ENCODE assay signal across 1 cellular context in genomic region chr7:87933953-87934698, GRCh38.
TF ChIP-seq lines count a peak whose summit lies in the region.

ADAM22 (plus strand) TSS chr7:87934251; CDS start chr7:87934466, 215 bp downstream.

TF ChIP-seq in HepG2, 621 proteins besides CTCF, POLR2A, EP300 and RAD21 (continued from another document and continues in another):
- TF ChIP-seq EEA1 (CRISPR knock-in tag; IDR thresholded peaks at IDR 0.05; ENCODE audit: borderline replicate concordance) (no peak), JUND (CRISPR knock-in tag; IDR thresholded peaks at IDR 0.05) (no peak; the same call in 1 of the 2 replicates), TFDP1 (CRISPR knock-in tag; IDR thresholded peaks at IDR 0.05; ENCODE audit: borderline replicate concordance) (peak; percentile 78), ATF7-NPFF (CRISPR knock-in tag; IDR thresholded peaks at IDR 0.05; ENCODE audit: low read depth) (peak; percentile 83), KMT2A (CRISPR knock-in tag; IDR thresholded peaks at IDR 0.05) (peak; percentile 87; the same call in 1 of the 2 replicates), RXRA (CRISPR knock-in tag; IDR thresholded peaks at IDR 0.05) (no peak), ZBED4 (CRISPR knock-in tag; IDR thresholded peaks at IDR 0.05; ENCODE audit: borderline replicate concordance) (no peak), ZHX2 (IDR thresholded peaks at IDR 0.05; ENCODE audit: low read depth) (no peak), ZHX2 (CRISPR knock-in tag; IDR thresholded peaks at IDR 0.05; ENCODE audit: borderline replicate concordance) (no peak), MZF1 (CRISPR knock-in tag; IDR thresholded peaks at IDR 0.05; ENCODE audit: borderline replicate concordance) (no peak), KDM1A (CRISPR knock-in tag; IDR thresholded peaks at IDR 0.05) (no peak; the same call in 1 of the 2 replicates), KDM5A (IDR thresholded peaks at IDR 0.05; ENCODE audit: borderline replicate concordance, low read length) (no peak), ZNF256 (CRISPR knock-in tag; conservative IDR thresholded peaks at IDR 0.05) (no peak), ATRX (CRISPR knock-in tag; IDR thresholded peaks at IDR 0.05; ENCODE audit: borderline replicate concordance) (no peak), SP4 (CRISPR knock-in tag; IDR thresholded peaks at IDR 0.05) (peak; percentile 58; the same call in 1 of the 2 replicates), TBL1XR1 (IDR thresholded peaks at IDR 0.05; ENCODE audit: borderline replicate concordance, low read length, partially characterized antibody) (no peak), HDAC2 (CRISPR knock-in tag; IDR thresholded peaks at IDR 0.05) (no peak; the same call in 1 of the 2 replicates), NCOA5 (CRISPR knock-in tag; IDR thresholded peaks at IDR 0.05) (no peak), ZFP36L1 (CRISPR knock-in tag; IDR thresholded peaks at IDR 0.05) (0 out of 2 replicates have a peak, but pooled peaks have one; percentile 73), PBX2 (CRISPR knock-in tag; IDR thresholded peaks at IDR 0.05) (no peak), ZNF414 (CRISPR knock-in tag; IDR thresholded peaks at IDR 0.05) (peak; percentile 87; the same call in 1 of the 2 replicates), ZNF775 (CRISPR knock-in tag; IDR thresholded peaks at IDR 0.05; ENCODE audit: borderline replicate concordance) (no peak), CBFB (CRISPR knock-in tag; IDR thresholded peaks at IDR 0.05) (peak; percentile 55; the same call in 1 of the 2 replicates), ZBTB38 (CRISPR knock-in tag; IDR thresholded peaks at IDR 0.05) (peak; percentile 39; the same call in 1 of the 2 replicates), NFE2 (CRISPR knock-in tag; IDR thresholded peaks at IDR 0.05) (no peak), ARID5B (CRISPR knock-in tag; IDR thresholded peaks at IDR 0.05) (peak; percentile 63), ASH2L (IDR thresholded peaks at IDR 0.05; ENCODE audit: insufficient read length, low read depth, low read length) (peak; percentile 65), ZNF24 (IDR thresholded peaks at IDR 0.05) (no peak), ZNF34 (CRISPR knock-in tag; IDR thresholded peaks at IDR 0.05; ENCODE audit: borderline replicate concordance) (no peak), SETDB1 (CRISPR knock-in tag; IDR thresholded peaks at IDR 0.05; ENCODE audit: borderline replicate concordance) (no peak), SRSF9 (IDR thresholded peaks at IDR 0.05; ENCODE audit: borderline replicate concordance, insufficient read depth, low read depth, low read length, poor library complexity, severe bottlenecking) (no peak), ZBTB2 (CRISPR knock-in tag; IDR thresholded peaks at IDR 0.05; ENCODE audit: low read depth) (peak; percentile 64; the same call in 1 of the 2 replicates), MIER3 (CRISPR knock-in tag; IDR thresholded peaks at IDR 0.05; ENCODE audit: borderline replicate concordance) (peak; percentile 15; the same call in 1 of the 2 replicates), GMEB1 (CRISPR knock-in tag; IDR thresholded peaks at IDR 0.05; ENCODE audit: borderline replicate concordance) (peak; percentile 90), ZBTB25 (CRISPR knock-in tag; IDR thresholded peaks at IDR 0.05) (no peak; the same call in 1 of the 2 replicates), SAP130 (CRISPR knock-in tag; IDR thresholded peaks at IDR 0.05; ENCODE audit: low read depth) (peak; percentile 87), ZBTB8A (CRISPR knock-in tag; IDR thresholded peaks at IDR 0.05; ENCODE audit: borderline replicate concordance, low read depth) (no peak), ZFAT (CRISPR knock-in tag; conservative IDR thresholded peaks at IDR 0.05) (no peak), SYNCRIP (IDR thresholded peaks at IDR 0.05; ENCODE audit: insufficient read depth, low read depth, low read length) (no peak)
